In genomic region chr3:53818221-53819162, GRCh38 we compare ENCODE assay signal across 1 cellular context.
A peak's percentile ranks its signal among the peaks of the same experiment; 100 is the strongest.
TF ChIP-seq lines count a peak whose summit lies in the region.

No MANE protein-coding gene starts in this region.

TF ChIP-seq in HepG2, 621 proteins besides CTCF, POLR2A, EP300 and RAD21 (continued from another document):
- TF ChIP-seq DRAP1 (CRISPR knock-in tag; IDR thresholded peaks at IDR 0.05) (0 out of 2 replicates have a peak, but pooled peaks have one; percentile 25), TEAD2 (CRISPR knock-in tag; IDR thresholded peaks at IDR 0.05) (0 out of 2 replicates have a peak, but pooled peaks have one; percentile 29), RARA (CRISPR knock-in tag; IDR thresholded peaks at IDR 0.05) (peak; percentile 24; the same call in 1 of the 2 replicates), MYC (CRISPR knock-in tag; IDR thresholded peaks at IDR 0.05; ENCODE audit: borderline replicate concordance) (0 out of 2 replicates have a peak, but pooled peaks have one; percentile 18), TOPORS (CRISPR knock-in tag; IDR thresholded peaks at IDR 0.05) (0 out of 2 replicates have a peak, but pooled peaks have one; percentile 34), RXRB (CRISPR knock-in tag; IDR thresholded peaks at IDR 0.05; ENCODE audit: borderline replicate concordance) (0 out of 2 replicates have a peak, but pooled peaks have one; percentile 29), FOXO1 (CRISPR knock-in tag; IDR thresholded peaks at IDR 0.05) (peak; percentile 51; the same call in 1 of the 2 replicates), POGK (CRISPR knock-in tag; conservative IDR thresholded peaks at IDR 0.05) (peak; percentile 99), IKZF4 (CRISPR knock-in tag; IDR thresholded peaks at IDR 0.05; ENCODE audit: borderline replicate concordance, low read depth, not compliant biosample characterization) (no peak), NONO (IDR thresholded peaks at IDR 0.05) (no peak), NONO (CRISPR knock-in tag; conservative IDR thresholded peaks at IDR 0.05) (0 out of 2 replicates have a peak, but pooled peaks have one; percentile 31), ATF2 (CRISPR knock-in tag; IDR thresholded peaks at IDR 0.05) (peak; percentile 35; the same call in 1 of the 2 replicates), ARNT2 (CRISPR knock-in tag; IDR thresholded peaks at IDR 0.05; ENCODE audit: low read depth) (no peak), CREB1 (IDR thresholded peaks at IDR 0.05) (no peak), CREB1 (CRISPR knock-in tag; IDR thresholded peaks at IDR 0.05) (no peak), RXRA (CRISPR knock-in tag; IDR thresholded peaks at IDR 0.05) (0 out of 2 replicates have a peak, but pooled peaks have one; percentile 37), TEAD3 (CRISPR knock-in tag; optimal IDR thresholded peaks at IDR 0.05; ENCODE audit: borderline replicate concordance) (peak; percentile 46), ZBTB20 (CRISPR knock-in tag; IDR thresholded peaks at IDR 0.05; ENCODE audit: borderline replicate concordance, low read depth) (peak; percentile 27; the same call in 1 of the 2 replicates), CBFB (CRISPR knock-in tag; IDR thresholded peaks at IDR 0.05) (no peak), POLR2AphosphoS5 (IDR thresholded peaks at IDR 0.05; ENCODE audit: low read depth, low read length) (peak; percentile 54), SMAD9 (CRISPR knock-in tag; IDR thresholded peaks at IDR 0.05) (no peak), ZNF17 (CRISPR knock-in tag; IDR thresholded peaks at IDR 0.05) (no peak), RBM22 (optimal IDR thresholded peaks at IDR 0.05; ENCODE audit: low read length) (peak; percentile 80), ISX (CRISPR knock-in tag; conservative IDR thresholded peaks at IDR 0.05) (no peak), PATZ1 (CRISPR knock-in tag; IDR thresholded peaks at IDR 0.05) (peak; percentile 62), SP4 (CRISPR knock-in tag; IDR thresholded peaks at IDR 0.05) (no peak), IRF9 (CRISPR knock-in tag; IDR thresholded peaks at IDR 0.05; ENCODE audit: borderline replicate concordance) (no peak), POLR2AphosphoS2 (IDR thresholded peaks at IDR 0.05; ENCODE audit: low read depth, low read length) (peak; percentile 66; the same call in 1 of the 2 replicates), ESRRA (CRISPR knock-in tag; IDR thresholded peaks at IDR 0.05; ENCODE audit: low read depth) (peak; percentile 54; the same call in 1 of the 2 replicates), FOXO4 (CRISPR knock-in tag; conservative IDR thresholded peaks at IDR 0.05) (no peak), ZSCAN30 (CRISPR knock-in tag; IDR thresholded peaks at IDR 0.05) (no peak), SALL1 (CRISPR knock-in tag; IDR thresholded peaks at IDR 0.05) (peak; percentile 82), PRDM15 (CRISPR knock-in tag; IDR thresholded peaks at IDR 0.05) (no peak), ZHX1 (CRISPR knock-in tag; IDR thresholded peaks at IDR 0.05; ENCODE audit: low read depth) (no peak), FOXA1 (IDR thresholded peaks at IDR 0.05) (no peak), FOXA1 (CRISPR knock-in tag; IDR thresholded peaks at IDR 0.05) (0 out of 2 replicates have a peak, but pooled peaks have one; percentile 5), ZFP91 (CRISPR knock-in tag; IDR thresholded peaks at IDR 0.05; ENCODE audit: borderline replicate concordance) (peak; percentile 54; the same call in 1 of the 2 replicates), ZNF792 (CRISPR knock-in tag; IDR thresholded peaks at IDR 0.05) (peak; percentile 24; the same call in 1 of the 2 replicates), HOMEZ (CRISPR knock-in tag; IDR thresholded peaks at IDR 0.05; ENCODE audit: low read depth) (no peak)
